ENCODE assay signal across 24 cellular contexts in the genomic region with DNA sequence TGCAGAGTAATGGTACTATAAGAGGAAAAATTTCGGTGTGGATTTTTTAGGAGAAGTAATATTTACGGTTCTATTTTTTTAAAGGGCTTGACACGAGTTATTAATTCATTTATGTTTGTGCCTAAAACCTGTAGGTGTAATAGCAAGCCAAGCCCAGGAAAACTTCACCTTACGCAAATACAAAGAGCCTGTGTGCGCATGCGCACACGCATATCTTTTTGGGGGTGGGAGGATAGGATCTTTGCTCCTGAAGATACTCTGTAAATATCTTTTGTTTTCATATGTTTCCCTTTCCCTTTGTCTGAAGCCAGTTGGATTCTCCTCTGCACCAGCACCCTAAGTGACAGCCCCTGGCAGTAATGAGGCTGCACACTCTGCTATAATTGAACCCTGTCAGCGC.
"Had no signal": no experiment of that assay in that cellular context is flagged by ENCODE, and none has a peak within 500 bp of the region (broad histone marks: within the 10 kb centered on the region; RNA-seq: fewer than 3 reads in every experiment).

No MANE protein-coding gene starts in this region.

- H3K36me3 ChIP-seq: colonic mucosa, esophagus muscularis mucosa, pancreas, right atrium auricular region, spleen, thoracic aorta, upper lobe of right lung had no signal

- ATAC-seq: activated CD4-positive, alpha-beta T cell treated with anti-CD3 and anti-CD28 coated beads for 36 hours; effector memory CD8-positive, alpha-beta T cell; natural killer cell treated with Interleukin-12 subunit alpha and Interleukin-12 subunit beta and Interleukin-15 and Interleukin-18, amount 100 ng/mL, for 72 hours; pancreas; psoas muscle; upper lobe of right lung had no signal

- H3K9me3 ChIP-seq: colonic mucosa, esophagus muscularis mucosa, pancreas, psoas muscle, right atrium auricular region, spleen, thoracic aorta, upper lobe of right lung had no signal

- H3K27ac ChIP-seq: colonic mucosa, dorsolateral prefrontal cortex, esophagus muscularis mucosa, pancreas, psoas muscle, right atrium auricular region, spleen, thoracic aorta, upper lobe of right lung had no signal

- DNase-seq: activated B cell treated with CpG ODN at 0.5 μM for 24 hours; activated CD4-positive, alpha-beta T cell treated with anti-CD3 and anti-CD28 coated beads for 36 hours; activated CD4-positive, alpha-beta T cell treated with anti-CD3 and anti-CD28 coated beads, Interleukin-2, amount 50 U/mL, for 4 hours; activated CD8-positive, alpha-beta memory T cell treated with anti-CD3 and anti-CD28 coated beads for 24 hours; activated CD8-positive, alpha-beta memory T cell treated with anti-CD3 and anti-CD28 coated beads, Interleukin-2, amount 50 U/mL, for 4 hours; activated naive CD4-positive, alpha-beta T cell treated with anti-CD3 and anti-CD28 coated beads for 36 hours; activated naive CD8-positive, alpha-beta T cell treated with anti-CD3 and anti-CD28 coated beads, Interleukin-2, amount 10 ng/mL, durations not matched to agents 7 days and 5 days; activated T-cell treated with anti-CD3 and anti-CD28 coated beads, Interleukin-2, amount 50 U/mL, for 48 hours; amniotic stem cell; colonic mucosa; dorsolateral prefrontal cortex; effector memory CD8-positive, alpha-beta T cell; glutamatergic neuron; hippocampal formation; pancreas; psoas muscle; spleen; stimulated activated CD4-positive, alpha-beta T cell treated with anti-CD3 and anti-CD28 coated beads, Interleukin-4, amount 100 ng/mL, for 1 hour; stimulated activated naive CD4-positive, alpha-beta T cell treated with Interleukin-2 at 50 U/mL for 16 hours; upper lobe of right lung had no signal

- H3K27me3 ChIP-seq: colonic mucosa, dorsolateral prefrontal cortex, esophagus muscularis mucosa, pancreas, right atrium auricular region, spleen, upper lobe of right lung had no signal

- H3K4me3 ChIP-seq: colonic mucosa, dorsolateral prefrontal cortex, esophagus muscularis mucosa, pancreas, psoas muscle, right atrium auricular region, spleen, thoracic aorta, upper lobe of right lung had no signal
